In the genomic region with DNA sequence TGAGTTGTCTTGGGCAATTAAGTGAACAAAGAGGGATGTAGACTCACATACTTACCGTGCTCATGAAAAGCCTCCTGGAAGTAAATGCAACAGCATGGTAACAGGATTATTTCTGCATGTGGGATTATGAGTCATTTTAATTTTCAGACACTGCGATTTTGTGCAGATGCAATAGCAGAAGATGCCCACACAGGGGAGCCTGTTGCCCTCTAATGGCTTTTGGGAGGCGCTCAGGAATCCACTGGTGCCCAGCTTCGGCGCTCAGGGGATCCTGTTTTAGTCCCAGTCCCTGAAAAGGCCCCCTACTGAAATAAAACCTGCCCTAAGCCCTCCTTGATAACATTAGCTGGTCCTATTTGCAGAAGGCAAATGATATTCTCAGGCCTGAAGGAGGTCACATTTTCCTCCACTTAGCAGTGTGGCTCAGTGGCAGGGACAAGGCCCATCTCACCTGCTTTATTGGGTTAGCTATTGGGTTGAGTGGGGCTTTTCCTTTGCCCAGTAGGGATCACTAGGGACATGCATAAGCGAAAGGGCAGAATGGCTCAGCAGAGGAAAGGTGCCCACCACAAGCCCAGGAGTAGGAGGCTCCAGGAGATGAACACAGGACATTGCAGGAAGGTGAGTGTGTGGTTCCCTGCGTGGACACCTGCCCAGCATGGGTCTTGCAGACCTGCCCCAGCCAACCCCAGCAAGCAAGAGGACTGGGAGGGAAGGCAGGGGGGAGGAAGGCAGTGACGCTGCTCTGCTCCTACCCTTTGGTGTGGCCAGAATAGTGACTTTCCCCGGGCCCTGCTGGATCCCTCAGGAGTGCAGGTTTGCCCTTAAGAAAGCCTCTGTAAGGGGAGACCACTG, we compare ENCODE assay signal across 7 cellular contexts. TPM values are rescaled to one million over a fixed set of nuclear protein-coding genes. Genes with fewer than 3 reads are reported as not detected.
DNase-seq lines count a peak whose midpoint lies in the region; ATAC-seq and TF ChIP-seq lines count a peak whose summit lies in the region.

No MANE protein-coding gene starts in this region.

- peaks cover 3% of the 10 kb centered on the region for H3K4me1 ChIP-seq in hepatocyte (ENCODE audit: insufficient read depth)

- peak; percentile 94 for TF ChIP-seq CTCF in hepatocyte (IDR thresholded peaks at IDR 0.05; ENCODE audit: poor library complexity)

- H3K27me3 ChIP-seq in hepatocyte: peaks cover 10% of the 10 kb centered on the region

- H2AFZ ChIP-seq in hepatocyte: no peak overlapping the region

- H4K20me1 ChIP-seq in hepatocyte (ENCODE audit: insufficient read depth, poor library complexity, severe bottlenecking): no peaks in the 10 kb centered on the region

- no peak overlapping the region for H3K4me2 ChIP-seq in hepatocyte

- H3K36me3 ChIP-seq in hepatocyte (replicated peaks; ENCODE audit: insufficient read depth, low read depth): no peaks in the 10 kb centered on the region

- in situ Hi-C loops in G401 (cut with HindIII; ENCODE audit: low sequenced_read_pairs): no loop called here

- DNase-seq in G401 (ENCODE audit: low spot score): peak; percentile 40
- peak; percentile 6 to 78 for DNase-seq in NCI-H526 (lab: John Stamatoyannopoulos, UW)
- DNase-seq in amniotic stem cell (lab: John Stamatoyannopoulos, UW): peak; percentile 47
- peak; percentile 78 for DNase-seq in hepatocyte (ENCODE audit: low spot score)
- peak; percentile 42 for DNase-seq in stimulated activated CD4-positive, alpha-beta T cell treated with anti-CD3 and anti-CD28 coated beads, Interleukin-1b, Interleukin-23, amount 100 ng/mL, for 48 hours

- H3K9me2 ChIP-seq in hepatocyte (replicated peaks; ENCODE audit: insufficient read depth): no peaks in the 10 kb centered on the region

- no peak overlapping the region for H3K4me3 ChIP-seq in hepatocyte

- H3K9me3 ChIP-seq in hepatocyte (ENCODE audit: low read depth): no peaks in the 10 kb centered on the region

- ATAC-seq in GM19397 (IDR thresholded peaks at IDR 0.05; ENCODE audit: unreplicated experiment) (peak; percentile 74), HG03432 (IDR thresholded peaks at IDR 0.05; ENCODE audit: unreplicated experiment) (peak; percentile 91)

- H3K27ac ChIP-seq in hepatocyte: no peak overlapping the region

- no peaks in the 10 kb centered on the region for H3K79me2 ChIP-seq in hepatocyte

- 47% methylated on average over 9 of the region's 9 CpGs for WGBS in hepatocyte (ENCODE audit: low lambda C conversion rate, missing lambda C conversion rate)

RNA-seq across cellular contexts. Expression of gene KCNS3, which starts 26.5 kb away (rescaled TPM):
- not detected in 2 replicates for total RNA-seq in G401 (2014; rRNA removed; shearing (Covaris generic))
- 4.8 and 5.1 TPM in 2 replicates for total RNA-seq in hepatocyte
- 2.7 and 4.8 TPM in 2 replicates for polyA plus RNA-seq in hepatocyte

RNA-seq across cellular contexts. Expression of gene MSGN1, which starts 35.7 kb away (rescaled TPM):
- 0.44 TPM in 1 of 2 replicates, not detected in the other for total RNA-seq in G401 (2014; rRNA removed; shearing (Covaris generic))
- not detected in 2 replicates for total RNA-seq in hepatocyte
- polyA plus RNA-seq in hepatocyte: not detected in 2 replicates
